Comparison of ENCODE assay signal across 2 cellular contexts in genomic region chrX:152463903-152464302, GRCh38. TPM values are rescaled to one million over a fixed set of nuclear protein-coding genes. Genes with fewer than 3 reads are reported as not detected.
"Had no signal": no experiment of that assay in that cellular context is flagged by ENCODE, and none has a peak within 500 bp of the region (broad histone marks: within the 10 kb centered on the region; RNA-seq: fewer than 3 reads in every experiment).

No MANE protein-coding gene starts in this region.

RNA-seq across cellular contexts. Expression of gene GABRA3, which starts 12.8 kb away (rescaled TPM):
- total RNA-seq: GM23248, HFFc6 had no signal
- polyA plus RNA-seq: GM23248 had no signal
